In the genomic region with DNA sequence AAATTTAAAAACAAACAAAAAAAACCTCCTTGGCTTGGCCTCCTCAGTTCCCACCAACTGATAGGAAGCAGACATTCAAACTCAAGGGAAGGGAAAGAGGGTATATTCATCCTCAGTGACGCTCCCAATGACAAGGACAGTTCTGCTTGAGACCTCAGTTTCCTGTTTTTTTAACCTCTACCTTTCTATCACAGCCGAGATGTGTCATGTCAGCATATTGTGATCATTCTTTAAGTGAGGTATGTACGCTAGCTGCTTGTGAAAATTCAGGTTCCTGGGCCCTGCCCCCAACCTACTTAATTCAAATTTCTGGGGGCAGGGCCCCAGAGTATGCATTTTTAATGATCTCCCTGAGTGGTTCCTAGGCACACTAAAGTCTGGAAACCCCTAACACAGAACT, we compare ENCODE assay signal across 26 cellular contexts.
"Had no signal": no experiment of that assay in that cellular context is flagged by ENCODE, and none has a peak within 500 bp of the region (broad histone marks: within the 10 kb centered on the region; RNA-seq: fewer than 3 reads in every experiment).

No MANE protein-coding gene starts in this region.

- H3K9me3 Mint-ChIP-seq: dendritic cell treated with granulocyte-macrophage colony-stimulating factor and Interleukin-4, amounts not matched to agents 40 ng/mL and 50 ng/mL, for 4 days; endodermal cell had no signal

- H3K36me3 Mint-ChIP-seq: naive thymus-derived CD4-positive, alpha-beta T cell had no signal

- H3K4me1 ChIP-seq: colonic mucosa, gastrocnemius medialis, left lung had no signal

- H3K4me1 Mint-ChIP-seq: endodermal cell; naive thymus-derived CD4-positive, alpha-beta T cell had no signal

- DNase-seq: colonic mucosa; cortex of kidney; effector CD8-positive, alpha-beta T cell; effector memory CD8-positive, alpha-beta T cell; endodermal cell; erythroblast; esophagus squamous epithelium; foreskin fibroblast; foreskin melanocyte; gastrocnemius medialis; glutamatergic neuron; head of caudate nucleus; heart right ventricle; hippocampal formation; left cardiac atrium; left lung; left ventricle myocardium superior; lower lobe of right lung; mesenchymal stem cell; midbrain; naive thymus-derived CD4-positive, alpha-beta T cell had no signal

- H3K27ac ChIP-seq: colonic mucosa, epithelial cell of prostate, esophagus squamous epithelium, gastrocnemius medialis, heart right ventricle, left lung, lower lobe of right lung had no signal

- H3K27ac Mint-ChIP-seq: dendritic cell treated with granulocyte-macrophage colony-stimulating factor and Interleukin-4, amounts not matched to agents 40 ng/mL and 50 ng/mL, for 4 days; effector memory CD8-positive, alpha-beta T cell; endodermal cell; naive thymus-derived CD4-positive, alpha-beta T cell had no signal

- H3K4me3 Mint-ChIP-seq: dendritic cell treated with granulocyte-macrophage colony-stimulating factor and Interleukin-4, amounts not matched to agents 40 ng/mL and 50 ng/mL, for 4 days; effector memory CD8-positive, alpha-beta T cell; endodermal cell; naive thymus-derived CD4-positive, alpha-beta T cell had no signal

- ATAC-seq: effector memory CD8-positive, alpha-beta T cell; esophagus mucosa; gastrocnemius medialis; heart right ventricle; left cardiac atrium; left lung; left ventricle myocardium superior; lower lobe of right lung; naive thymus-derived CD4-positive, alpha-beta T cell had no signal

- FAIRE-seq: endometrium, islet of Langerhans had no signal

- H3K27me3 ChIP-seq: colonic mucosa, gastrocnemius medialis, left lung had no signal

- H3K9me3 ChIP-seq: colonic mucosa, esophagus squamous epithelium, gastrocnemius medialis, heart right ventricle, left lung, lower lobe of right lung had no signal

- H3K27me3 Mint-ChIP-seq: dendritic cell treated with granulocyte-macrophage colony-stimulating factor and Interleukin-4, amounts not matched to agents 40 ng/mL and 50 ng/mL, for 4 days; effector memory CD8-positive, alpha-beta T cell had no signal

- H3K36me3 ChIP-seq: colonic mucosa, esophagus squamous epithelium, gastrocnemius medialis, heart right ventricle, left lung, lower lobe of right lung had no signal

- H3K4me3 ChIP-seq: colonic mucosa, esophagus squamous epithelium, gastrocnemius medialis, heart right ventricle, left lung, lower lobe of right lung had no signal
